ENCODE assay signal across 1 cellular context in the genomic region with DNA sequence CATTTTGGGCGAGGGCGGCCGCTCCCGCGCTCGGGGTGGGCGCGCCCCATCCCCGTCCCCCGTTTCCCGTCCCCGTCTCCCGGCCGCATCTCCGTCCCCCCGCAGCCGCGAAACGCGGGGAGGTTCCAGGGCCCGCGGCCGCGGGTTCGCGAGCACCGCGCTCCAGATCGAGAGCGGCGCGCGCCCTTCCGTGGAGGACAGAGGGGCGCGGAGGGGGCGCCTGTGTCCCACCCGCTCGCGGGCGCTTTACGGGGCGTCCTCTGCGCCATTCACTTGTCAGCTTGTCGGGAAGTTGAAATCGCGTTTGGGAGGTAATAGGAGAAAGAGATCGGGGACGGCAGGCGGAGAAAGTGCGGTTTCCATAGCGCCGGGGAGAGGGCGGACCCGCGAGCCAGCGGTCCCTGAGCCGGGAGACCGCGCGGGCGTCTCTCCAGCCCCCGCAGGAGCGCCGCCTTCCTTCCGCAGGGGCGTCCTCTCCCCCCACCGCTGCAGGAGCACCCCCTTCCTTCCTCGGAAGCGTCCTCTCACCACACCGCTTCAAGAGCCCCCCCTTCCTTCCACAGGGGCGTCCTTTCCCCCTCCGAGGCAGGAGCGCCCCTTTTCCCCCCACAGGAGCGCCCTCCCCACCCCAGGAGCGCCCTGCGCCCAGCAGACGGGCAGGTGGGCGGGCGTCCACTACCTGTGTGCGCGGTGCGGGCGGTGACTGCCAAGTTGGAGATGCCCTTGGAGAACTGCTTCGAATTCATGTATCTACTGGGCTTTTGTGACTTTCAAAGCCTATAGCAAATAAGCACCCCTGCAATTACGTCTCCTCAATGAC.
TF ChIP-seq lines count a peak whose summit lies in the region.

No MANE protein-coding gene starts in this region.

TF ChIP-seq in IMR-90, 13 proteins besides CTCF, POLR2A, EP300 and RAD21:
- TF ChIP-seq SMC3 (IDR thresholded peaks at IDR 0.05; ENCODE audit: low read depth, low read length) (no peak), RFX5 (IDR thresholded peaks at IDR 0.05; ENCODE audit: low read depth, low read length) (no peak), BHLHE40 (IDR thresholded peaks at IDR 0.05; ENCODE audit: low read depth, low read length) (no peak), FOS (IDR thresholded peaks at IDR 0.05; ENCODE audit: low read depth, low read length) (no peak), MAZ (IDR thresholded peaks at IDR 0.05; ENCODE audit: borderline replicate concordance, low read depth, low read length) (no peak), RCOR1 (IDR thresholded peaks at IDR 0.05; ENCODE audit: insufficient replicate concordance, low read length) (no peak), MXI1 (IDR thresholded peaks at IDR 0.05; ENCODE audit: borderline replicate concordance, low read depth, low read length) (no peak)
- TF ChIP-seq, protein P1, sequence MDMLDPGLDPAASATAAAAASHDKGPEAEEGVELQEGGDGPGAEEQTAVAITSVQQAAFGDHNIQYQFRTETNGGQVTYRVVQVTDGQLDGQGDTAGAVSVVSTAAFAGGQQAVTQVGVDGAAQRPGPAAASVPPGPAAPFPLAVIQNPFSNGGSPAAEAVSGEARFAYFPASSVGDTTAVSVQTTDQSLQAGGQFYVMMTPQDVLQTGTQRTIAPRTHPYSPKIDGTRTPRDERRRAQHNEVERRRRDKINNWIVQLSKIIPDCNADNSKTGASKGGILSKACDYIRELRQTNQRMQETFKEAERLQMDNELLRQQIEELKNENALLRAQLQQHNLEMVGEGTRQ (IDR thresholded peaks at IDR 0.05; ENCODE audit: low read depth, low read length) = no peak
- TF ChIP-seq, protein P2, sequence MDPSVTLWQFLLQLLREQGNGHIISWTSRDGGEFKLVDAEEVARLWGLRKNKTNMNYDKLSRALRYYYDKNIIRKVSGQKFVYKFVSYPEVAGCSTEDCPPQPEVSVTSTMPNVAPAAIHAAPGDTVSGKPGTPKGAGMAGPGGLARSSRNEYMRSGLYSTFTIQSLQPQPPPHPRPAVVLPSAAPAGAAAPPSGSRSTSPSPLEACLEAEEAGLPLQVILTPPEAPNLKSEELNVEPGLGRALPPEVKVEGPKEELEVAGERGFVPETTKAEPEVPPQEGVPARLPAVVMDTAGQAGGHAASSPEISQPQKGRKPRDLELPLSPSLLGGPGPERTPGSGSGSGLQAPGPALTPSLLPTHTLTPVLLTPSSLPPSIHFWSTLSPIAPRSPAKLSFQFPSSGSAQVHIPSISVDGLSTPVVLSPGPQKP (IDR thresholded peaks at IDR 0.05; ENCODE audit: borderline replicate concordance, low read depth, low read length) = no peak
TF ChIP-seq in IMR-90: peak in this region for 0.
